Comparison of ENCODE assay signal across 1 cellular context in the genomic region with DNA sequence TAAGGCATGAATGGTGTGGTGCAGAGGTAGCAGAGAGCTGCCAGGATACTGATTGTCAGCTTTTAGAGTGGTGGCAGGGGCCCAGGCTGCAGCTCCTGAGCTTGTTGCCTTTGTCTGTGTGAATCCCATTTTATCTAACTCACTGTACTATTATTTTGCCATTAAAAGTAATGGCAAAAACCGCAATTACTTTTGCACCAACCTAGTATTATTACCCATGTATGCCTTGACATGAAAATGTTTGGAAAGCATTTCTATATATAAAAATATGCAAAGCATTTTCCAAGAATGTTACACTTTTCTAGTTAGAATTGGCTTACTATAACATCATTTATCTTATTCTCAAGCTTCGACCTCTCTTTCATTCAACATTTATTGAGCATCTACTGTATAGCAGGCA.
A peak's percentile ranks its signal among the peaks of the same experiment; 100 is the strongest.
TF ChIP-seq lines count a peak whose summit lies in the region.

No MANE protein-coding gene starts in this region.

TF ChIP-seq in HepG2, 621 proteins besides CTCF, POLR2A, EP300 and RAD21 (continued from another document):
- TF ChIP-seq, protein P1, sequence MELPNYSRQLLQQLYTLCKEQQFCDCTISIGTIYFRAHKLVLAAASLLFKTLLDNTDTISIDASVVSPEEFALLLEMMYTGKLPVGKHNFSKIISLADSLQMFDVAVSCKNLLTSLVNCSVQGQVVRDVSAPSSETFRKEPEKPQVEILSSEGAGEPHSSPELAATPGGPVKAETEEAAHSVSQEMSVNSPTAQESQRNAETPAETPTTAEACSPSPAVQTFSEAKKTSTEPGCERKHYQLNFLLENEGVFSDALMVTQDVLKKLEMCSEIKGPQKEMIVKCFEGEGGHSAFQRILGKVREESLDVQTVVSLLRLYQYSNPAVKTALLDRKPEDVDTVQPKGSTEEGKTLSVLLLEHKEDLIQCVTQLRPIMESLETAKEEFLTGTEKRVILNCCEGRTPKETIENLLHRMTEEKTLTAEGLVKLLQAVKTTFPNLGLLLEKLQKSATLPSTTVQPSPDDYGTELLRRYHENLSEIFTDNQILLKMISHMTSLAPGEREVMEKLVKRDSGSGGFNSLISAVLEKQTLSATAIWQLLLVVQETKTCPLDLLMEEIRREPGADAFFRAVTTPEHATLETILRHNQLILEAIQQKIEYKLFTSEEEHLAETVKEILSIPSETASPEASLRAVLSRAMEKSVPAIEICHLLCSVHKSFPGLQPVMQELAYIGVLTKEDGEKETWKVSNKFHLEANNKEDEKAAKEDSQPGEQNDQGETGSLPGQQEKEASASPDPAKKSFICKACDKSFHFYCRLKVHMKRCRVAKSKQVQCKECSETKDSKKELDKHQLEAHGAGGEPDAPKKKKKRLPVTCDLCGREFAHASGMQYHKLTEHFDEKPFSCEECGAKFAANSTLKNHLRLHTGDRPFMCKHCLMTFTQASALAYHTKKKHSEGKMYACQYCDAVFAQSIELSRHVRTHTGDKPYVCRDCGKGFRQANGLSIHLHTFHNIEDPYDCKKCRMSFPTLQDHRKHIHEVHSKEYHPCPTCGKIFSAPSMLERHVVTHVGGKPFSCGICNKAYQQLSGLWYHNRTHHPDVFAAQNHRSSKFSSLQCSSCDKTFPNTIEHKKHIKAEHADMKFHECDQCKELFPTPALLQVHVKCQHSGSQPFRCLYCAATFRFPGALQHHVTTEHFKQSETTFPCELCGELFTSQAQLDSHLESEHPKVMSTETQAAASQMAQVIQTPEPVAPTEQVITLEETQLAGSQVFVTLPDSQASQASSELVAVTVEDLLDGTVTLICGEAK (IDR thresholded peaks at IDR 0.05) = peak; percentile 76
- TF ChIP-seq, protein P1 (CRISPR knock-in tag; IDR thresholded peaks at IDR 0.05) = no peak
- TF ChIP-seq FOXP1 (IDR thresholded peaks at IDR 0.05) (no peak), FOXP1 (CRISPR knock-in tag; IDR thresholded peaks at IDR 0.05) (no peak), ZBTB7B (CRISPR knock-in tag; IDR thresholded peaks at IDR 0.05) (no peak), ZNF768 (CRISPR knock-in tag; IDR thresholded peaks at IDR 0.05) (no peak)
TF ChIP-seq in HepG2: peak in this region for 1.
